7 cellular contexts compared by ENCODE assay signal in the genomic region with DNA sequence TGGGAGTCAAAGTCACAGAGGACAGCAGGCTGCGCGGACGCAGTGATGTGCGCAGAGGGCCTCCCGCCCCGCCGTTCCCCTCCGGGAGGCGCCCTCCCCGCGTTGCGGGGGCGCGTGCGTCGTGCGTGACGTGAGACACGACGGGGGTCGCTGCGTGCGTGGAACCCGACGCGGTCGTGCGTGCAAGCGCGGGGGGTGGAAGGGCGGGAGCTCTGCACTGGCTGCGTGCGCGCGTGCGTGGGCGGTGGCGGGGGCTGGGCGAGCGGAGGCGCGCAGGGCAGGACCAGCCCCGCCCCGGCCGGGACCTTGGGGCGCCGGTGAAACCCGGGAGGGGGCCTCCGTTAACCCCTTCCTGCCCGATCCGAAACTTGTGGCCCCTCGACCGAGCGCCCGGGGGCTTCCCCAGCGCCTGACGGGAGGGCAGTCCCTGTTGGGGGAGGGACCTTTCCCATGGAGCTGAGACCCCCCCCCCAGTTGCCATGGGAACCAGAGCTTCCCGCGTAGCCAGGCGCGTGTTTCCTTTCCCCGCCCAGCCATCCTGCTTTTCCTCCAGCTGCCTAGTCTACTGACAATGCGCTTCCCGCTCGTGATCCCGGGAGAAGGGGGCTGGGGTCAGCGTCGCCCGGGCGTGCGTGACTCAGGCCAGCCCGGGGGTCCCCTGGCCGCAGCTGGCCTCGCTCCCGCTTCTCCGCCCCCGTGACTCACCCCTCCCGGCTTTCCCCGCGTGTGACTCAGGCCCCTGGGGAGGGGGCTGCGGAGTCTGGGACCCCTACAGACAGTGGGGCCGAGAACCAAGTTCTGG. TPM values are rescaled to one million over a fixed set of nuclear protein-coding genes. Genes with fewer than 3 reads are reported as not detected.
A peak's percentile ranks its signal among the peaks of the same experiment; 100 is the strongest.
DNase-seq lines count a peak whose midpoint lies in the region; ATAC-seq and TF ChIP-seq lines count a peak whose summit lies in the region.

No MANE protein-coding gene starts in this region.

- peak overlapping the region; percentile 87 to 88 (median 87) for H3K4me3 Mint-ChIP-seq in nephron

- CTCF ChIA-PET in Panc1 (lab: Charles Lee) = interaction anchor here (0.8 kb wide), 1 partner anchor 19 kb away, joined by 4 read pairs; no protein-coding TSS in a partner anchor

- TF ChIP-seq CTCF in Panc1 (IDR thresholded peaks at IDR 0.05) (no peak), nephron (IDR thresholded peaks at IDR 0.05; ENCODE audit: unreplicated experiment in 3 of 3) (no peak)

- ATAC-seq in GM18505 (IDR thresholded peaks at IDR 0.05; ENCODE audit: unreplicated experiment) = peak; percentile 28
- ATAC-seq in Panc1 = peak; percentile 54

- peak overlapping the region in 2 of 3 experiments; percentile 97 to 98 for H3K27ac Mint-ChIP-seq in nephron

- intact Hi-C loops in Panc1 (cut with micrococcal nuclease; ENCODE audit: unreplicated experiment) = no loop called here

- peak; percentile 66 for TF ChIP-seq POLR2A in GM18505 (IDR thresholded peaks at IDR 0.05; ENCODE audit: borderline replicate concordance, extremely low read depth, insufficient read depth, insufficient read length)

- H3K36me3 Mint-ChIP-seq in nephron (ENCODE audit: low read depth) = no peaks in the 10 kb centered on the region

- H3K4me1 Mint-ChIP-seq in nephron = peaks cover 25% of the 10 kb centered on the region

- no peaks in the 10 kb centered on the region for H3K9me3 ChIP-seq in Panc1 (ENCODE audit: control insufficient read depth, insufficient read depth, low read depth, low read length)

- DNase-seq in HK-2 (ENCODE audit: unreplicated experiment) (peak; percentile 84), Panc1 (ENCODE audit: low read depth, low spot score) (no peak), fibroblast of peridontal ligament (ENCODE audit: extremely low read depth) (peak; percentile 82)
- DNase-seq in activated T-helper 1 cell treated with anti-CD3 and anti-CD28 coated beads, Interleukin-2, amount 50 U/mL, for 16 hours (ENCODE audit: low read depth in 1 of 2, low spot score in 1 of 2) = peak; percentile 80 to 93
- DNase-seq in stimulated activated naive CD4-positive, alpha-beta T cell treated with Interleukin-2 at 50 U/mL for 16 hours (lab: John Stamatoyannopoulos, UW) = peak; percentile 86

- BruUV-seq in Panc1 (replicated peaks; lab: Mats Ljungman, UMichigan) = no TSS peak

- H3K27me3 ChIP-seq in Panc1 (ENCODE audit: control insufficient read depth, insufficient read depth, low read length) = no peaks in the 10 kb centered on the region

- no peaks in the 10 kb centered on the region for H3K9me3 Mint-ChIP-seq in nephron

- POLR2A ChIA-PET in Panc1 (lab: Charles Lee) = interaction anchor here (0.5 to 0.6 kb wide), 2 partner anchors 9 to 12 kb away, joined by 3 to 7 read pairs; a partner anchor contains a TSS

- H3K27ac ChIP-seq in Panc1 (ENCODE audit: low read length) = peak overlapping the region; percentile 77

- H3K4me3 ChIP-seq in Panc1 (ENCODE audit: low read depth in 2 of 2, low read length in 2 of 2) = peak overlapping the region; percentile 45 to 47

- in situ Hi-C loops in Panc1 (cut with HindIII; ENCODE audit: low pct_unique_long_range_greater_than_20kb, low sequenced_read_pairs) = no loop called here

- no peaks in the 10 kb centered on the region for H3K27me3 Mint-ChIP-seq in nephron (ENCODE audit: low read depth)

- H3K4me1 ChIP-seq in Panc1 (ENCODE audit: control insufficient read depth, insufficient read depth, low read length) = peaks cover 51% of the 10 kb centered on the region

- H3K36me3 ChIP-seq in Panc1 (ENCODE audit: control insufficient read depth, insufficient read depth, low read length) = no peaks in the 10 kb centered on the region

RNA-seq across cellular contexts. Expression of a gene that starts 7.3 kb away (rescaled TPM):
- 14.3 TPM for total RNA-seq in Panc1 (2021; ENCODE audit: unreplicated experiment)
- polyA plus RNA-seq in Panc1 (2012; ENCODE audit: insufficient read length) = 27.7 TPM

RNA-seq across cellular contexts. Expression of a gene that starts 8.7 kb away (rescaled TPM):
- total RNA-seq in Panc1 (2021; ENCODE audit: unreplicated experiment) = 49.7 TPM
- 73.3 TPM for polyA plus RNA-seq in Panc1 (2012; ENCODE audit: insufficient read length)

RNA-seq across cellular contexts. Expression of a gene that starts 19.0 kb away (rescaled TPM):
- 61.0 TPM for total RNA-seq in Panc1 (2021; ENCODE audit: unreplicated experiment)
- 149 TPM for polyA plus RNA-seq in Panc1 (2012; ENCODE audit: insufficient read length)

RNA-seq across cellular contexts. Expression of a gene that starts 19.2 kb away (rescaled TPM):
- 24.8 TPM for total RNA-seq in Panc1 (2021; ENCODE audit: unreplicated experiment)
- polyA plus RNA-seq in Panc1 (2012; ENCODE audit: insufficient read length) = 8.8 TPM

RNA-seq across cellular contexts. Expression of a gene that starts 23.8 kb away (rescaled TPM):
- total RNA-seq in Panc1 (2021; ENCODE audit: unreplicated experiment) = 44.9 TPM
- 67.1 TPM for polyA plus RNA-seq in Panc1 (2012; ENCODE audit: insufficient read length)
